ENCODE assay signal across 1 cellular context in the genomic region with DNA sequence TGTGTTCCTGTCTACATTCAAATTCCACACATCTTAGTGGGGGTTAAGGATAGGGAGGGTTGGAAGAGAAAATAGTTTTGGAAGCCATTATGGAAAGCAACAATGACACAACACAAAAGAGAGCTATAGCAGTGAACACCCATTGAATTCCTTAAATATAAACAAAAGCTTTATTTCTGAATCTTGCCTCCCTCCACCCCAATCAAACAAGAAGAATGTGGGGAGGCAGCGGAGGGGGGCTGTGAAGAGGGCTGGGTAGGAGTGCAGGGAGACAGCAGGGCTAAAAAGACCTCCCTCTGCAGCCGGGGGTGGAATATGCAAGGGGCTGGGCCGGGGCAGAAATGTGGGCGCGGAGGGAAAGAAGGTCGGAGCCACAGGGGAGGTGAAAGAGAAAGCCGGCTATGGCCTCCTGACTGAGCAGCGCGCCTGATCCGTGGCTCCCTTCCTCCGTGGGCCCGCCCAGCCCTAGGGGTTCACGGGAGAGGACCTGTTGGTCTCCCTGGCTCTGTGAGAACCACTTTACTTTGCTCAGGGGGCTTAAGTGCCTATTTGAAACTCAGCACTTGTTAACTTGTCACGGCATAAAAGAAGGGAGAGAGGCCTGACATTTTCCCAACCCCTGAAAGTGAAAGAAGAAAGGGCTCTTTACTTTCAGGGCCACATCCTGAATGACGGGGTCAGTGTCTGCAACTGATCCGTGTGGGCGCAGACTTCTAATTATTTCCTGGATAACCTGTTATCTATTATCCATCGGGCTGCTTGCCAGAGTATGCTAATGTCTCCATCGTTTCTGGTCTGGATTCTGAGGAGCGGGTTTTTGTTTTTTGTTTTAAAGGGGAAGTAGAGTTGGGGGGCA.
TF ChIP-seq lines count a peak whose summit lies in the region.

No MANE protein-coding gene starts in this region.

TF ChIP-seq in IMR-90, 13 proteins besides CTCF, POLR2A, EP300 and RAD21:
- TF ChIP-seq CHD1 (IDR thresholded peaks at IDR 0.05; ENCODE audit: low read depth, low read length) (no peak), BHLHE40 (IDR thresholded peaks at IDR 0.05; ENCODE audit: low read depth, low read length) (no peak), CEBPB (IDR thresholded peaks at IDR 0.05; ENCODE audit: low read depth, low read length) (no peak), NFE2L2 (IDR thresholded peaks at IDR 0.05; ENCODE audit: low read depth, low read length) (no peak), FOS (IDR thresholded peaks at IDR 0.05; ENCODE audit: low read depth, low read length) (no peak), RFX5 (IDR thresholded peaks at IDR 0.05; ENCODE audit: low read depth, low read length) (no peak), MAZ (IDR thresholded peaks at IDR 0.05; ENCODE audit: borderline replicate concordance, low read depth, low read length) (no peak), RCOR1 (IDR thresholded peaks at IDR 0.05; ENCODE audit: insufficient replicate concordance, low read length) (no peak), MXI1 (IDR thresholded peaks at IDR 0.05; ENCODE audit: borderline replicate concordance, low read depth, low read length) (no peak), MAFK (IDR thresholded peaks at IDR 0.05; ENCODE audit: low read depth, low read length) (no peak), SMC3 (IDR thresholded peaks at IDR 0.05; ENCODE audit: low read depth, low read length) (no peak)
- TF ChIP-seq, protein P1, sequence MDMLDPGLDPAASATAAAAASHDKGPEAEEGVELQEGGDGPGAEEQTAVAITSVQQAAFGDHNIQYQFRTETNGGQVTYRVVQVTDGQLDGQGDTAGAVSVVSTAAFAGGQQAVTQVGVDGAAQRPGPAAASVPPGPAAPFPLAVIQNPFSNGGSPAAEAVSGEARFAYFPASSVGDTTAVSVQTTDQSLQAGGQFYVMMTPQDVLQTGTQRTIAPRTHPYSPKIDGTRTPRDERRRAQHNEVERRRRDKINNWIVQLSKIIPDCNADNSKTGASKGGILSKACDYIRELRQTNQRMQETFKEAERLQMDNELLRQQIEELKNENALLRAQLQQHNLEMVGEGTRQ (IDR thresholded peaks at IDR 0.05; ENCODE audit: low read depth, low read length): no peak
- TF ChIP-seq, protein P2, sequence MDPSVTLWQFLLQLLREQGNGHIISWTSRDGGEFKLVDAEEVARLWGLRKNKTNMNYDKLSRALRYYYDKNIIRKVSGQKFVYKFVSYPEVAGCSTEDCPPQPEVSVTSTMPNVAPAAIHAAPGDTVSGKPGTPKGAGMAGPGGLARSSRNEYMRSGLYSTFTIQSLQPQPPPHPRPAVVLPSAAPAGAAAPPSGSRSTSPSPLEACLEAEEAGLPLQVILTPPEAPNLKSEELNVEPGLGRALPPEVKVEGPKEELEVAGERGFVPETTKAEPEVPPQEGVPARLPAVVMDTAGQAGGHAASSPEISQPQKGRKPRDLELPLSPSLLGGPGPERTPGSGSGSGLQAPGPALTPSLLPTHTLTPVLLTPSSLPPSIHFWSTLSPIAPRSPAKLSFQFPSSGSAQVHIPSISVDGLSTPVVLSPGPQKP (IDR thresholded peaks at IDR 0.05; ENCODE audit: borderline replicate concordance, low read depth, low read length): no peak
